1 cellular context compared by ENCODE assay signal in the genomic region with DNA sequence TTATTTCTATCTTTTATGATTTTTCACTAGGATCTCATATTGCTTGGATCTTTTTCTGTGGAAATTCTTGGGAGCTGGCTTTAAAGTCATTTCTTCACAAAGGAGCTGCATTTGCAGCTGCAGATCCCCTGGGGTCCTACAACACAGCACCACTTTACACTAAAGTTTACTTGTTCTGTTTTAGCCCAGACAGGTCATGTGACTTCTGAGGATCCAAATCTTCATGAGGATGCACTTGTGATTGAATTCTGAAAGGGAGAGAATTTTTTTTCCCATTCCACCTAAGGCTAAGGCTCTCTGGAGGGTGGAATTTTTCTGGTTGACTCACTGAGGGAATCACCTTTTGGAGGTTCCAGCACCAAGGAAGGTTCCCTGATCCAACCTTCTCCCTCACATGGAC.
TF ChIP-seq lines count a peak whose summit lies in the region.

No MANE protein-coding gene starts in this region.

TF ChIP-seq in K562, 482 proteins besides CTCF, POLR2A, EP300 and RAD21:
- no peak for TF ChIP-seq ZNF347 (CRISPR knock-in tag; IDR thresholded peaks at IDR 0.05; ENCODE audit: low read depth)
- TF ChIP-seq FOXK2 (conservative IDR thresholded peaks at IDR 0.05 in 1 of 2, IDR thresholded peaks at IDR 0.05 in 1 of 2; ENCODE audit: low read depth in 2 of 2) = no peak
- peak; percentile 78 for TF ChIP-seq TFE3 (CRISPR knock-in tag; IDR thresholded peaks at IDR 0.05)
